25 cellular contexts compared by ENCODE assay signal in genomic region chr15:75590239-75590638, GRCh38. TPM values are rescaled to one million over a fixed set of nuclear protein-coding genes. Genes with fewer than 3 reads are reported as not detected.
A peak's percentile ranks its signal among the peaks of the same experiment; 100 is the strongest.
DNase-seq lines count a peak whose midpoint lies in the region; ATAC-seq, FAIRE-seq and TF ChIP-seq lines count a peak whose summit lies in the region.
"Had no signal": no experiment of that assay in that cellular context is flagged by ENCODE, and none has a peak within 500 bp of the region (broad histone marks: within the 10 kb centered on the region; RNA-seq: fewer than 3 reads in every experiment).

No MANE protein-coding gene starts in this region.

- H3K27me3 ChIP-seq in K562 (ENCODE audit: control insufficient read depth in 2 of 2, insufficient read depth in 2 of 2, low read length in 2 of 2) (no peaks in the 10 kb centered on the region), heart right ventricle (no peaks in the 10 kb centered on the region)
- H3K27me3 ChIP-seq: BLaER1 had no signal

- no peak for TF ChIP-seq RAD21 in K562 (CRISPR knock-in tag; conservative IDR thresholded peaks at IDR 0.05 in 1 of 2, IDR thresholded peaks at IDR 0.05 in 1 of 2)

- H3K36me3 Mint-ChIP-seq in T-helper 2 cell treated with Interferon-gamma antibody and Interleukin-4, amounts not matched to agents 5 μg/mL and 100 μg/mL, for 36 hours (ENCODE audit: low read depth), result peaks cover 46% of the 10 kb centered on the region
- peaks cover 37% of the 10 kb centered on the region for H3K36me3 Mint-ChIP-seq in activated naive CD4-positive, alpha-beta T cell treated with anti-CD3 and anti-CD28 coated beads, Interleukin-2, amount 10 ng/mL, durations not matched to agents 7 days and 5 days
- peaks cover 13% of the 10 kb centered on the region for H3K36me3 Mint-ChIP-seq in activated CD4-positive, alpha-beta memory T cell treated with anti-CD3 and anti-CD28 coated beads for 36 hours

- no TSS peak for BruUV-seq in K562 (replicated peaks; lab: Mats Ljungman, UMichigan)

- intact Hi-C loops in activated CD4-positive, alpha-beta memory T cell treated with anti-CD3 and anti-CD28 coated beads for 36 hours (cut with micrococcal nuclease), result no loop called here
- intact Hi-C loops in K562 (cut with micrococcal nuclease), result no loop called here
- intact Hi-C loops in heart right ventricle (cut with DNase I), result loop anchor here in 1 of 10 donors (10.0 kb wide), 1 partner anchor 1325 kb away; no protein-coding TSS in a partner anchor

- ATAC-seq in K562 (peak; percentile 52), HG03565 (IDR thresholded peaks at IDR 0.05; ENCODE audit: unreplicated experiment) (no peak), heart right ventricle (no peak)

- no peak overlapping the region for H3K4me3 Mint-ChIP-seq in T-helper 2 cell treated with Interferon-gamma antibody and Interleukin-4, amounts not matched to agents 5 μg/mL and 100 μg/mL, for 36 hours
- H3K4me3 Mint-ChIP-seq in activated naive CD4-positive, alpha-beta T cell treated with anti-CD3 and anti-CD28 coated beads, Interleukin-2, amount 10 ng/mL, durations not matched to agents 7 days and 5 days, result no peak overlapping the region
- no peak overlapping the region for H3K4me3 Mint-ChIP-seq in activated CD4-positive, alpha-beta memory T cell treated with anti-CD3 and anti-CD28 coated beads for 36 hours
- H3K4me3 Mint-ChIP-seq: CD4-positive, alpha-beta T cell; IgD-negative memory B cell had no signal

- H3K27ac Mint-ChIP-seq in T-helper 2 cell treated with Interferon-gamma antibody and Interleukin-4, amounts not matched to agents 5 μg/mL and 100 μg/mL, for 36 hours, result peak overlapping the region; percentile 64
- peak overlapping the region; percentile 3 for H3K27ac Mint-ChIP-seq in activated naive CD4-positive, alpha-beta T cell treated with anti-CD3 and anti-CD28 coated beads, Interleukin-2, amount 10 ng/mL, durations not matched to agents 7 days and 5 days
- H3K27ac Mint-ChIP-seq in activated CD4-positive, alpha-beta memory T cell treated with anti-CD3 and anti-CD28 coated beads for 36 hours, result peak overlapping the region; percentile 1
- H3K27ac Mint-ChIP-seq: CD4-positive, alpha-beta T cell; IgD-negative memory B cell had no signal

- FAIRE-seq in K562 (lab: Jason Lieb, UNC), result no peak

- TF ChIP-seq CTCF in K562 (IDR thresholded peaks at IDR 0.05 in 2 of 3, conservative IDR thresholded peaks at IDR 0.05 in 1 of 3; ENCODE audit: insufficient read depth in 2 of 3, low read depth in 1 of 3, low read length in 3 of 3), result no peak
- TF ChIP-seq CTCF in heart right ventricle (IDR thresholded peaks at IDR 0.05), result no peak

- no peak for TF ChIP-seq EP300 in K562 (IDR thresholded peaks at IDR 0.05; ENCODE audit: low read length)

- H3K27me3 Mint-ChIP-seq in T-helper 2 cell treated with Interferon-gamma antibody and Interleukin-4, amounts not matched to agents 5 μg/mL and 100 μg/mL, for 36 hours (ENCODE audit: low read depth), result no peaks in the 10 kb centered on the region
- no peaks in the 10 kb centered on the region for H3K27me3 Mint-ChIP-seq in activated naive CD4-positive, alpha-beta T cell treated with anti-CD3 and anti-CD28 coated beads, Interleukin-2, amount 10 ng/mL, durations not matched to agents 7 days and 5 days
- no peaks in the 10 kb centered on the region for H3K27me3 Mint-ChIP-seq in activated CD4-positive, alpha-beta memory T cell treated with anti-CD3 and anti-CD28 coated beads for 36 hours
- H3K27me3 Mint-ChIP-seq: CD4-positive, alpha-beta T cell; IgD-negative memory B cell had no signal

- H3K9me3 ChIP-seq in K562 (replicated peaks; ENCODE audit: control insufficient read depth, insufficient read depth, low read depth, low read length), result no peaks in the 10 kb centered on the region
- H3K9me3 ChIP-seq in heart right ventricle, result no peaks in the 10 kb centered on the region
- H3K9me3 ChIP-seq: BLaER1, Caco-2 had no signal

- peaks cover 4% of the 10 kb centered on the region for H4K20me1 ChIP-seq in K562 (replicated peaks; ENCODE audit: control insufficient read depth, insufficient read depth, low read length)

- H3K9me1 ChIP-seq in K562 (ENCODE audit: control insufficient read depth, insufficient read depth, low read length), result no peaks in the 10 kb centered on the region

- no peak overlapping the region for H3K4me3 ChIP-seq in K562
- no peak overlapping the region for H3K4me3 ChIP-seq in heart right ventricle
- H3K4me3 ChIP-seq: BLaER1 had no signal

- peak overlapping the region; percentile 10; the same call in 1 of the 2 replicates for H3K4me2 ChIP-seq in K562 (ENCODE audit: insufficient read depth, low read length)
- H3K4me2 ChIP-seq: BLaER1 had no signal

- DNase-seq in T-helper 2 cell treated with Interferon-gamma antibody and Interleukin-4, amounts not matched to agents 5 μg/mL and 100 μg/mL, for 36 hours (ENCODE audit: low spot score), result no peak
- DNase-seq in T-helper 2 cell, result no peak
- DNase-seq in activated naive CD4-positive, alpha-beta T cell treated with anti-CD3 and anti-CD28 coated beads, Interleukin-2, amount 10 ng/mL, durations not matched to agents 7 days and 5 days, result no peak
- no peak for DNase-seq in activated naive CD4-positive, alpha-beta T cell treated with Interleukin-2 at 50 U/mL for 16 hours
- no peak for DNase-seq in activated CD4-positive, alpha-beta memory T cell treated with anti-CD3 and anti-CD28 coated beads for 36 hours
- peak in 2 of 4 experiments; percentile 35 to 47 for DNase-seq in K562 (ENCODE audit: extremely low read depth in 1 of 4, low spot score in 3 of 4)
- DNase-seq in heart right ventricle, result no peak
- DNase-seq: ACHN; Caco-2; CD4-positive, alpha-beta T cell; DMS 273 treated with DMSO at 0.1 percent for 48 hours; DMS79 treated with DMSO at 0.1 percent for 48 hours; H7; Karpas-422; MV-4-11; NCI-H1105 treated with DMSO at 0.1 percent for 48 hours; NCI-H2081; NCI-H2171; NCI-H526; SHP77 treated with DMSO at 0.1 percent for 48 hours had no signal

- no peak overlapping the region for H3K9ac ChIP-seq in K562 (ENCODE audit: insufficient read depth in 1 of 2, low read depth in 2 of 2, low read length in 2 of 2)
- H3K9ac ChIP-seq: BLaER1 had no signal

- in situ Hi-C loops in K562 (cut with MboI), result no loop called here

- H3K4me1 ChIP-seq in K562 (replicated peaks in 1 of 2; ENCODE audit: control insufficient read depth in 2 of 2, insufficient read depth in 2 of 2, low read length in 2 of 2) (peaks cover 5 to 14% of the 10 kb centered on the region in 2 experiments; a peak in 3 of 5 replicates), heart right ventricle (no peaks in the 10 kb centered on the region)
- H3K4me1 ChIP-seq: BLaER1 had no signal

- CTCF ChIA-PET in activated naive CD4-positive, alpha-beta T cell treated with anti-CD3 and anti-CD28 coated beads, Interleukin-2, amount 10 ng/mL, durations not matched to agents 7 days and 5 days (lab: Charles Lee), result interaction anchor here (1.0 kb wide), 1 partner anchor 81 kb away, joined by 3 read pairs; no protein-coding TSS in a partner anchor
- CTCF ChIA-PET in activated CD4-positive, alpha-beta memory T cell treated with anti-CD3 and anti-CD28 coated beads for 36 hours (lab: Charles Lee), result interaction anchor here (1.7 kb wide), 1 partner anchor 50 kb away, joined by 4 read pairs; the partner anchor contains the start of gene IMP3
- CTCF ChIA-PET in K562 (lab: Yijun Ruan, JAX; ENCODE audit: low intra/inter-chr PET ratio), result no interaction called here

- POLR2A ChIA-PET in activated CD4-positive, alpha-beta memory T cell treated with anti-CD3 and anti-CD28 coated beads for 36 hours (lab: Charles Lee), result no interaction called here
- POLR2A ChIA-PET in K562 (lab: Yijun Ruan, JAX), result interaction anchor here (0.7 to 1.4 kb wide), 6 partner anchors 8 to 119 kb away, joined by 3 to 4 read pairs (median 3); partner anchors contain the start of gene PTPN9

- H3K4me1 Mint-ChIP-seq in T-helper 2 cell treated with Interferon-gamma antibody and Interleukin-4, amounts not matched to agents 5 μg/mL and 100 μg/mL, for 36 hours (ENCODE audit: low read depth), result peaks cover 19% of the 10 kb centered on the region
- H3K4me1 Mint-ChIP-seq in activated naive CD4-positive, alpha-beta T cell treated with anti-CD3 and anti-CD28 coated beads, Interleukin-2, amount 10 ng/mL, durations not matched to agents 7 days and 5 days, result peaks cover 24% of the 10 kb centered on the region
- H3K4me1 Mint-ChIP-seq in activated CD4-positive, alpha-beta memory T cell treated with anti-CD3 and anti-CD28 coated beads for 36 hours (ENCODE audit: low read depth), result peaks cover 10% of the 10 kb centered on the region

- H3K27ac ChIP-seq in K562 (ENCODE audit: extremely low read depth, low read depth, low read length) (peak overlapping the region; percentile 13; the same call in 1 of the 3 replicates), heart right ventricle (no peak overlapping the region)
- H3K27ac ChIP-seq: 22Rv1, BLaER1, RWPE1 had no signal

- H3K9me3 Mint-ChIP-seq in T-helper 2 cell treated with Interferon-gamma antibody and Interleukin-4, amounts not matched to agents 5 μg/mL and 100 μg/mL, for 36 hours, result no peaks in the 10 kb centered on the region
- H3K9me3 Mint-ChIP-seq in activated naive CD4-positive, alpha-beta T cell treated with anti-CD3 and anti-CD28 coated beads, Interleukin-2, amount 10 ng/mL, durations not matched to agents 7 days and 5 days, result no peaks in the 10 kb centered on the region
- no peaks in the 10 kb centered on the region for H3K9me3 Mint-ChIP-seq in activated CD4-positive, alpha-beta memory T cell treated with anti-CD3 and anti-CD28 coated beads for 36 hours
- H3K9me3 Mint-ChIP-seq: CD4-positive, alpha-beta T cell; IgD-negative memory B cell had no signal

- no peak overlapping the region for H2AFZ ChIP-seq in K562 (ENCODE audit: low read depth, low read length)

- H3K36me3 ChIP-seq in K562 (ENCODE audit: control insufficient read depth, insufficient read depth, low read length) (peaks cover 8% of the 10 kb centered on the region; the same call in 1 of the 3 replicates), heart right ventricle (peaks cover 0 to 62% (median 2%) of the 10 kb centered on the region in 9 donors)

- no peaks in the 10 kb centered on the region for H3K79me2 ChIP-seq in K562 (ENCODE audit: control insufficient read depth, insufficient read depth, low read length)

- WGBS in K562 (ENCODE audit: insufficient coverage, low coverage, missing lambda C conversion rate), result 36% methylated on average over 2 of the region's 2 CpGs
- WGBS in heart right ventricle, 2 donors, result 96% methylated on average over 2 of the region's 2 CpGs

- TF ChIP-seq POLR2A in K562 (conservative IDR thresholded peaks at IDR 0.05), result no peak

RNA-seq across cellular contexts. Expression of gene PTPN9, which starts 11.1 kb away (rescaled TPM):
- 10 to 100 TPM; 19.2 to 20.9 TPM for total RNA-seq in activated CD4-positive, alpha-beta memory T cell treated with anti-CD3 and anti-CD28 coated beads for 36 hours
- 24.8 and 25.7 TPM in 2 replicates for total RNA-seq in K562 (2011; cell fraction: chromatin; rRNA removed; ENCODE audit: low replicate concordance)
- 11.2 and 13.5 TPM in 2 replicates for total RNA-seq in K562 (2011; cell fraction: nucleolus; rRNA removed)
- 19.7 and 25.1 TPM in 2 replicates for total RNA-seq in K562 (2011; cell fraction: nucleoplasm; rRNA removed)
- 7.4 and 14.4 TPM in 2 replicates for total RNA-seq in K562 (2014; rRNA removed)
- 14.2 and 16.6 TPM in 2 replicates for total RNA-seq in K562 (2014; rRNA removed; fragmentation: Illumina TruSeq; extraction: Trizol)
- total RNA-seq in K562 (2015; rRNA removed; fragmentation: Illumina TruSeq; extraction: Trizol), result 15.4 and 16.5 TPM in 2 replicates
- total RNA-seq in K562 (2021), result 17.1 and 20.4 TPM in 2 replicates
- 22.3 and 24.0 TPM in 2 replicates for polyA plus RNA-seq in K562 (2011; rRNA removed)
- polyA plus RNA-seq in K562 (2011; cell fraction: cytosol; rRNA removed), result 31.5 and 33.8 TPM in 2 replicates
- 11.1 and 14.2 TPM in 2 replicates for polyA plus RNA-seq in K562 (2011; cell fraction: nucleus; rRNA removed)
- 15.8 and 27.6 TPM in 2 replicates for polyA plus RNA-seq in K562 (2012)
- 17.7 and 19.7 TPM in 2 replicates for polyA plus RNA-seq in K562 (2014; fragmentation: Illumina TruSeq; extraction: Trizol)
- polyA plus RNA-seq in K562 (2014; fragmentation: Nextera tagmentation; extraction: Ambion mirVana), result 1 to 10 TPM; 5.0 to 6.3 TPM
- 11.3 and 12.4 TPM in 2 replicates for polyA plus RNA-seq in K562 (2014; rRNA removed)
- 35.0 and 36.0 TPM in 2 replicates for polyA minus RNA-seq in K562 (2011; rRNA and poly(A)+ RNA removed)
- 12.7 and 14.1 TPM in 2 replicates for polyA minus RNA-seq in K562 (2011; cell fraction: cytosol; rRNA and poly(A)+ RNA removed)
- polyA minus RNA-seq in K562 (2011; cell fraction: nucleus; rRNA and poly(A)+ RNA removed), result 3.4 and 8.6 TPM in 2 replicates
- 10 to 100 TPM in 1 of 10 donors, 1 to 10 TPM in 9; 5.8 to 11.0 (median 8.4) TPM for total RNA-seq in heart right ventricle
- polyA plus RNA-seq in heart right ventricle, result 1 to 10 TPM; 2.0 to 6.7 TPM

RNA-seq across cellular contexts. Expression of gene SNUPN, which starts 35.3 kb away (rescaled TPM):
- total RNA-seq in activated CD4-positive, alpha-beta memory T cell treated with anti-CD3 and anti-CD28 coated beads for 36 hours, result 10 to 100 TPM; 33.4 to 34.2 TPM
- 34.5 and 36.5 TPM in 2 replicates for total RNA-seq in K562 (2011; cell fraction: chromatin; rRNA removed; ENCODE audit: low replicate concordance)
- 19.9 and 23.8 TPM in 2 replicates for total RNA-seq in K562 (2011; cell fraction: nucleolus; rRNA removed)
- 23.1 and 26.6 TPM in 2 replicates for total RNA-seq in K562 (2011; cell fraction: nucleoplasm; rRNA removed)
- total RNA-seq in K562 (2014; rRNA removed) (32.2 and 33.0 TPM in 2 replicates), K562 (2014; rRNA removed; fragmentation: Illumina TruSeq; extraction: Trizol) (39.5 and 41.6 TPM in 2 replicates), K562 (2015; rRNA removed; fragmentation: Illumina TruSeq; extraction: Trizol) (36.9 and 40.0 TPM in 2 replicates), K562 (2021) (36.6 and 38.3 TPM in 2 replicates), heart right ventricle (10 to 100 TPM; 12.9 to 18.2 (median 16.1) TPM)
- polyA plus RNA-seq in K562 (2011; rRNA removed) (29.7 and 38.4 TPM in 2 replicates), K562 (2014; fragmentation: Illumina TruSeq; extraction: Trizol) (40.9 and 45.0 TPM in 2 replicates), K562 (2014; fragmentation: Nextera tagmentation; extraction: Ambion mirVana) (10 to 100 TPM; 69.3 to 78.3 TPM), K562 (2014; rRNA removed) (38.0 and 42.5 TPM in 2 replicates), heart right ventricle (10 to 100 TPM; 14.6 to 17.4 TPM)
- 17.4 and 23.6 TPM in 2 replicates for polyA plus RNA-seq in K562 (2011; cell fraction: cytosol; rRNA removed)
- polyA plus RNA-seq in K562 (2011; cell fraction: nucleus; rRNA removed), result 17.4 and 19.5 TPM in 2 replicates
- 29.0 and 35.1 TPM in 2 replicates for polyA plus RNA-seq in K562 (2012)
- polyA minus RNA-seq in K562 (2011; rRNA and poly(A)+ RNA removed), result 35.1 and 36.0 TPM in 2 replicates
- polyA minus RNA-seq in K562 (2011; cell fraction: cytosol; rRNA and poly(A)+ RNA removed), result 16.3 and 20.6 TPM in 2 replicates
- 10.6 and 18.4 TPM in 2 replicates for polyA minus RNA-seq in K562 (2011; cell fraction: nucleus; rRNA and poly(A)+ RNA removed)

RNA-seq across cellular contexts. Expression of gene IMP3, which starts 49.8 kb away (rescaled TPM):
- 10 to 100 TPM; 71.7 to 72.4 TPM for total RNA-seq in activated CD4-positive, alpha-beta memory T cell treated with anti-CD3 and anti-CD28 coated beads for 36 hours
- 30.2 and 42.6 TPM in 2 replicates for total RNA-seq in K562 (2011; cell fraction: chromatin; rRNA removed; ENCODE audit: low replicate concordance)
- 67.6 and 76.2 TPM in 2 replicates for total RNA-seq in K562 (2011; cell fraction: nucleolus; rRNA removed)
- 56.2 and 65.3 TPM in 2 replicates for total RNA-seq in K562 (2011; cell fraction: nucleoplasm; rRNA removed)
- total RNA-seq in K562 (2014; rRNA removed), result 140 and 159 TPM in 2 replicates
- total RNA-seq in K562 (2014; rRNA removed; fragmentation: Illumina TruSeq; extraction: Trizol), result 74.4 and 74.6 TPM in 2 replicates
- total RNA-seq in K562 (2015; rRNA removed; fragmentation: Illumina TruSeq; extraction: Trizol), result 87.6 and 93.6 TPM in 2 replicates
- total RNA-seq in K562 (2021), result 113 and 124 TPM in 2 replicates
- polyA plus RNA-seq in K562 (2011; rRNA removed), result 58.5 and 68.3 TPM in 2 replicates
- polyA plus RNA-seq in K562 (2011; cell fraction: cytosol; rRNA removed), result 92.2 and 249 TPM in 2 replicates
- 55.6 and 61.8 TPM in 2 replicates for polyA plus RNA-seq in K562 (2011; cell fraction: nucleus; rRNA removed)
- 84.1 and 118 TPM in 2 replicates for polyA plus RNA-seq in K562 (2012)
- 44.5 and 47.1 TPM in 2 replicates for polyA plus RNA-seq in K562 (2014; fragmentation: Illumina TruSeq; extraction: Trizol)
- 10 to 100 TPM; 14.5 to 15.5 TPM for polyA plus RNA-seq in K562 (2014; fragmentation: Nextera tagmentation; extraction: Ambion mirVana)
- 160 and 161 TPM in 2 replicates for polyA plus RNA-seq in K562 (2014; rRNA removed)
- 15.4 and 19.4 TPM in 2 replicates for polyA minus RNA-seq in K562 (2011; rRNA and poly(A)+ RNA removed)
- 32.6 and 34.2 TPM in 2 replicates for polyA minus RNA-seq in K562 (2011; cell fraction: cytosol; rRNA and poly(A)+ RNA removed)
- polyA minus RNA-seq in K562 (2011; cell fraction: nucleus; rRNA and poly(A)+ RNA removed), result 26.5 and 42.5 TPM in 2 replicates
- total RNA-seq in heart right ventricle, result 10 to 100 TPM; 33.8 to 57.6 (median 40.2) TPM
- polyA plus RNA-seq in heart right ventricle, result 10 to 100 TPM; 33.7 to 77.2 TPM

RNA-seq across cellular contexts. Expression of gene SNX33, which starts 57.5 kb away (rescaled TPM):
- total RNA-seq in activated CD4-positive, alpha-beta memory T cell treated with anti-CD3 and anti-CD28 coated beads for 36 hours, result 1 to 10 TPM; 3.0 to 3.2 TPM
- total RNA-seq in K562 (2011; cell fraction: chromatin; rRNA removed; ENCODE audit: low replicate concordance), result 12.7 and 30.2 TPM in 2 replicates
- total RNA-seq in K562 (2011; cell fraction: nucleolus; rRNA removed), result 20.0 and 22.7 TPM in 2 replicates
- 17.2 and 19.9 TPM in 2 replicates for total RNA-seq in K562 (2011; cell fraction: nucleoplasm; rRNA removed)
- total RNA-seq in K562 (2014; rRNA removed) (10.0 and 13.0 TPM in 2 replicates), K562 (2014; rRNA removed; fragmentation: Illumina TruSeq; extraction: Trizol) (4.3 and 4.7 TPM in 2 replicates), K562 (2015; rRNA removed; fragmentation: Illumina TruSeq; extraction: Trizol) (8.3 and 8.8 TPM in 2 replicates), K562 (2021) (14.1 and 14.8 TPM in 2 replicates), heart right ventricle (10 to 100 TPM in 4 of 10 donors, 1 to 10 TPM in 6; 7.6 to 14.8 (median 9.8) TPM)
- polyA plus RNA-seq in K562 (2011; rRNA removed) (7.9 and 8.2 TPM in 2 replicates), K562 (2014; fragmentation: Illumina TruSeq; extraction: Trizol) (10.1 TPM in 2 replicates), K562 (2014; fragmentation: Nextera tagmentation; extraction: Ambion mirVana) (1 to 10 TPM; 1.4 to 1.8 TPM), K562 (2014; rRNA removed) (7.5 and 8.3 TPM in 2 replicates), heart right ventricle (1 to 10 TPM; 7.4 to 8.1 TPM)
- polyA plus RNA-seq in K562 (2011; cell fraction: cytosol; rRNA removed), result 9.2 and 11.6 TPM in 2 replicates
- polyA plus RNA-seq in K562 (2011; cell fraction: nucleus; rRNA removed), result 16.8 and 25.3 TPM in 2 replicates
- polyA plus RNA-seq in K562 (2012), result 11.0 and 16.8 TPM in 2 replicates
- 10.9 and 12.8 TPM in 2 replicates for polyA minus RNA-seq in K562 (2011; rRNA and poly(A)+ RNA removed)
- polyA minus RNA-seq in K562 (2011; cell fraction: cytosol; rRNA and poly(A)+ RNA removed), result 11.5 and 12.8 TPM in 2 replicates
- 10.5 and 12.7 TPM in 2 replicates for polyA minus RNA-seq in K562 (2011; cell fraction: nucleus; rRNA and poly(A)+ RNA removed)

Comparison
In these comparisons a context has a peak if more than half of its experiments do, and no peak if none do; other contexts are left out.
1. H3K27ac Mint-ChIP-seq: peak in every context shown above with its lines; median percentile 64 in T-helper 2 cell treated with Interferon-gamma antibody and Interleukin-4, amounts not matched to agents 5 μg/mL and 100 μg/mL, for 36 hours; 3 in activated naive CD4-positive, alpha-beta T cell treated with anti-CD3 and anti-CD28 coated beads, Interleukin-2, amount 10 ng/mL, durations not matched to agents 7 days and 5 days; 1 in activated CD4-positive, alpha-beta memory T cell treated with anti-CD3 and anti-CD28 coated beads for 36 hours.